Comparison of ENCODE assay signal across 14 cellular contexts in genomic region chr7:82131224-82131623, GRCh38.
"Had no signal": no experiment of that assay in that cellular context is flagged by ENCODE, and none has a peak within 500 bp of the region (broad histone marks: within the 10 kb centered on the region; RNA-seq: fewer than 3 reads in every experiment).

No MANE protein-coding gene starts in this region.

- ATAC-seq: right lobe of liver; stimulated activated naive B cell treated with anti-CD40 and anti-IgM and Interleukin-4, amounts not matched to agents 10 μg/mL and 1 μg/mL and 100 μg/mL, for 72 hours had no signal

- H3K4me1 ChIP-seq: right lobe of liver, spleen had no signal

- H3K27ac ChIP-seq: esophagus muscularis mucosa, right lobe of liver, spleen had no signal

- H3K27me3 ChIP-seq: esophagus muscularis mucosa, right lobe of liver, spleen had no signal

- DNase-seq: activated CD4-positive, alpha-beta T cell treated with anti-CD3 and anti-CD28 coated beads for 1 hour; activated CD4-positive, alpha-beta T cell treated with anti-CD3 and anti-CD28 coated beads, Interleukin-2, amount 50 U/mL, for 48 hours; activated gamma-delta T cell; activated T-cell treated with anti-CD3 and anti-CD28 coated beads, Interleukin-2, amount 50 U/mL, for 48 hours; immature natural killer cell; mesenchymal stem cell; occipital lobe; right lobe of liver; spleen; stimulated activated CD4-positive, alpha-beta T cell treated with anti-CD3 and anti-CD28 coated beads, Interleukin-1b, Interleukin-23, amount 100 ng/mL, for 48 hours; stimulated activated naive B cell treated with anti-CD40 and anti-IgM and Interleukin-4, amounts not matched to agents 10 μg/mL and 1 μg/mL and 100 μg/mL, for 72 hours; substantia nigra; trophoblast cell had no signal

- H3K36me3 ChIP-seq: esophagus muscularis mucosa, right lobe of liver, spleen had no signal

- H3K9me3 ChIP-seq: esophagus muscularis mucosa, right lobe of liver, spleen had no signal

- H3K4me3 ChIP-seq: esophagus muscularis mucosa, right lobe of liver, spleen had no signal
